22 cellular contexts compared by ENCODE assay signal in genomic region chr14:28163897-28164296, GRCh38.
DNase-seq lines count a peak whose midpoint lies in the region; ATAC-seq and TF ChIP-seq lines count a peak whose summit lies in the region.
"Had no signal": no experiment of that assay in that cellular context is flagged by ENCODE, and none has a peak within 500 bp of the region (broad histone marks: within the 10 kb centered on the region; RNA-seq: fewer than 3 reads in every experiment).

No MANE protein-coding gene starts in this region.

- ATAC-seq in HG02970 (IDR thresholded peaks at IDR 0.05; ENCODE audit: low FRiP score, unreplicated experiment) (no peak), left cardiac atrium (no peak)
- ATAC-seq: K562, PC-3 had no signal

- H3K36me3 ChIP-seq in endodermal cell (ENCODE audit: control insufficient read depth, insufficient read depth, low read length), result no peaks in the 10 kb centered on the region
- H3K36me3 ChIP-seq: SJCRH30 had no signal

- intact Hi-C loops in activated CD4-positive, alpha-beta memory T cell treated with anti-CD3 and anti-CD28 coated beads for 36 hours (cut with micrococcal nuclease), result no loop called here
- intact Hi-C loops in left cardiac atrium (cut with DNase I), result no loop called here

- peaks cover 6% of the 10 kb centered on the region for H3K4me1 ChIP-seq in endodermal cell (ENCODE audit: control insufficient read depth, insufficient read depth, low read length)
- H3K4me1 ChIP-seq: SJCRH30 had no signal

- TF ChIP-seq CTCF in endodermal cell (conservative IDR thresholded peaks at IDR 0.05), result no peak

- peaks cover 19% of the 10 kb centered on the region for H3K36me3 Mint-ChIP-seq in endodermal cell (ENCODE audit: low read depth)
- H3K36me3 Mint-ChIP-seq in activated CD4-positive, alpha-beta memory T cell treated with anti-CD3 and anti-CD28 coated beads for 36 hours, result no peaks in the 10 kb centered on the region
- H3K36me3 Mint-ChIP-seq: CD8-positive, alpha-beta memory T cell had no signal

- POLR2A ChIA-PET in activated CD4-positive, alpha-beta memory T cell treated with anti-CD3 and anti-CD28 coated beads for 36 hours (lab: Charles Lee), result no interaction called here

- peak overlapping the region; percentile 68 for H3K4me3 ChIP-seq in endodermal cell (ENCODE audit: low read length)
- H3K4me3 ChIP-seq: K562, SJCRH30 had no signal

- no peaks in the 10 kb centered on the region for H3K27me3 Mint-ChIP-seq in endodermal cell (ENCODE audit: insufficient read depth)
- no peaks in the 10 kb centered on the region for H3K27me3 Mint-ChIP-seq in activated CD4-positive, alpha-beta memory T cell treated with anti-CD3 and anti-CD28 coated beads for 36 hours
- H3K27me3 Mint-ChIP-seq: CD8-positive, alpha-beta memory T cell had no signal

- H3K9me3 ChIP-seq in endodermal cell (ENCODE audit: control insufficient read depth, low read length), result peaks cover 12% of the 10 kb centered on the region
- H3K9me3 ChIP-seq: SJCRH30 had no signal

- DNase-seq in NCI-H2227 (lab: John Stamatoyannopoulos, UW; ENCODE audit: unreplicated experiment) (peak; percentile 23), NCI-H82 (lab: John Stamatoyannopoulos, UW) (peak; percentile 89), endodermal cell (no peak), left cardiac atrium (no peak), COLO829 (ENCODE audit: low spot score) (no peak)
- DNase-seq in activated CD4-positive, alpha-beta memory T cell treated with anti-CD3 and anti-CD28 coated beads for 36 hours, result no peak
- DNase-seq: Calu3; CD8-positive, alpha-beta memory T cell; H9; Kasumi-1; NCI-H1092 treated with DMSO at 0.1 percent for 48 hours; NCI-H1436; NCI-H187; NCI-H2081 treated with DMSO at 0.1 percent for 48 hours; NCI-H748 treated with DMSO at 0.1 percent for 48 hours; NK-92 treated with Interleukin-12 subunit alpha and Interleukin-12 subunit beta, amount 100 ng/mL, for 24 hours; PC-3; SJCRH30; T-helper 1 cell had no signal

- peaks cover 30% of the 10 kb centered on the region for H3K4me1 Mint-ChIP-seq in endodermal cell
- no peaks in the 10 kb centered on the region for H3K4me1 Mint-ChIP-seq in activated CD4-positive, alpha-beta memory T cell treated with anti-CD3 and anti-CD28 coated beads for 36 hours (ENCODE audit: low read depth)
- H3K4me1 Mint-ChIP-seq: CD8-positive, alpha-beta memory T cell; H9 had no signal

- no peak overlapping the region for H3K9ac ChIP-seq in endodermal cell (ENCODE audit: extremely low read depth, low read length, poor library complexity, severe bottlenecking)

- H3K4me3 Mint-ChIP-seq in endodermal cell, result no peak overlapping the region
- no peak overlapping the region for H3K4me3 Mint-ChIP-seq in activated CD4-positive, alpha-beta memory T cell treated with anti-CD3 and anti-CD28 coated beads for 36 hours
- H3K4me3 Mint-ChIP-seq: CD8-positive, alpha-beta memory T cell; H9 had no signal

- WGBS in endodermal cell (ENCODE audit: insufficient coverage in 1 of 2, insufficient read length in 1 of 2), 2 experiments, result 89 to 100% methylated on average over 2 of the region's 2 CpGs

- no peaks in the 10 kb centered on the region for H3K27me3 ChIP-seq in endodermal cell (ENCODE audit: control insufficient read depth, insufficient read depth, low read length, poor library complexity, severe bottlenecking)
- H3K27me3 ChIP-seq: SJCRH30 had no signal

- H3K27ac ChIP-seq in endodermal cell (ENCODE audit: low read depth, low read length), result no peak overlapping the region
- H3K27ac ChIP-seq: C4-2B, SJCRH30 had no signal

- no peak overlapping the region for H3K27ac Mint-ChIP-seq in endodermal cell
- no peak overlapping the region for H3K27ac Mint-ChIP-seq in activated CD4-positive, alpha-beta memory T cell treated with anti-CD3 and anti-CD28 coated beads for 36 hours
- H3K27ac Mint-ChIP-seq: CD8-positive, alpha-beta memory T cell; H9 had no signal

- CTCF ChIA-PET in activated CD4-positive, alpha-beta memory T cell treated with anti-CD3 and anti-CD28 coated beads for 36 hours (lab: Charles Lee), result no interaction called here

- H3K9me3 Mint-ChIP-seq in endodermal cell, result peaks cover 17% of the 10 kb centered on the region
- H3K9me3 Mint-ChIP-seq in activated CD4-positive, alpha-beta memory T cell treated with anti-CD3 and anti-CD28 coated beads for 36 hours, result peaks cover 19% of the 10 kb centered on the region

Comparison
In these comparisons a context has a peak if more than half of its experiments do, and no peak if none do; other contexts are left out.
1. DNase-seq: peak in NCI-H2227 (single experiment) and NCI-H82 (single experiment); none in endodermal cell (single experiment), activated CD4-positive, alpha-beta memory T cell treated with anti-CD3 and anti-CD28 coated beads for 36 hours (single experiment), left cardiac atrium (single experiment) and COLO829 (single experiment).